In genomic region chr5:77032635-77033034, GRCh38 we compare ENCODE assay signal across 17 cellular contexts.
"Had no signal": no experiment of that assay in that cellular context is flagged by ENCODE, and none has a peak within 500 bp of the region (broad histone marks: within the 10 kb centered on the region; RNA-seq: fewer than 3 reads in every experiment).

No MANE protein-coding gene starts in this region.

- H3K27me3 Mint-ChIP-seq: activated CD4-positive, alpha-beta T cell treated with anti-CD3 and anti-CD28 coated beads, Interleukin-2, amount 10 ng/mL, durations not matched to agents 24 days and 14 days; activated naive CD8-positive, alpha-beta T cell treated with anti-CD3 and anti-CD28 coated beads, Interleukin-2, amount 50 U/mL, for 24 hours; dendritic cell treated with granulocyte-macrophage colony-stimulating factor and Interleukin-4, amounts not matched to agents 40 ng/mL and 50 ng/mL, for 4 days; effector memory CD8-positive, alpha-beta T cell; stimulated activated naive CD8-positive, alpha-beta T cell treated with anti-CD3 and anti-CD28 coated beads, Interleukin-15, amount 100 ng/mL, for 72 hours had no signal

- ATAC-seq: activated naive CD8-positive, alpha-beta T cell treated with anti-CD3 and anti-CD28 coated beads, Interleukin-2, amount 50 U/mL, for 24 hours; effector memory CD8-positive, alpha-beta T cell; stimulated activated naive CD8-positive, alpha-beta T cell treated with anti-CD3 and anti-CD28 coated beads, Interleukin-15, amount 100 ng/mL, for 72 hours had no signal

- H3K4me3 Mint-ChIP-seq: dendritic cell treated with granulocyte-macrophage colony-stimulating factor and Interleukin-4, amounts not matched to agents 40 ng/mL and 50 ng/mL, for 4 days had no signal

- H3K36me3 ChIP-seq: breast epithelium had no signal

- DNase-seq: activated CD4-positive, alpha-beta T cell treated with anti-CD3 and anti-CD28 coated beads, Interleukin-2, amount 10 ng/mL, durations not matched to agents 24 days and 14 days; activated CD4-positive, CD25-positive, alpha-beta regulatory T cell; activated naive CD4-positive, alpha-beta T cell treated with anti-CD3 and anti-CD28 coated beads for 36 hours; activated naive CD8-positive, alpha-beta T cell treated with anti-CD3 and anti-CD28 coated beads, Interleukin-2, amount 50 U/mL, for 24 hours; activated T-cell treated with anti-CD3 and anti-CD28 coated beads for 4 hours; aorta; cerebellar nuclear complex; effector memory CD8-positive, alpha-beta T cell; head of caudate nucleus; immature natural killer cell; stimulated activated CD4-positive, alpha-beta T cell treated with anti-CD3 and anti-CD28 coated beads, Interleukin-1b, Interleukin-23, amount 100 ng/mL, for 48 hours; stimulated activated naive CD8-positive, alpha-beta T cell treated with anti-CD3 and anti-CD28 coated beads, Interleukin-15, amount 100 ng/mL, for 72 hours; upper lobe of left lung had no signal

- H3K4me1 ChIP-seq: breast epithelium had no signal

- H3K27me3 ChIP-seq: breast epithelium, upper lobe of left lung had no signal

- H3K27ac ChIP-seq: breast epithelium, upper lobe of left lung had no signal

- H3K9me3 ChIP-seq: breast epithelium had no signal

- FAIRE-seq: frontal cortex had no signal

- H3K27ac Mint-ChIP-seq: activated CD4-positive, alpha-beta T cell treated with anti-CD3 and anti-CD28 coated beads, Interleukin-2, amount 10 ng/mL, durations not matched to agents 24 days and 14 days; activated naive CD4-positive, alpha-beta T cell treated with anti-CD3 and anti-CD28 coated beads for 36 hours; activated naive CD8-positive, alpha-beta T cell treated with anti-CD3 and anti-CD28 coated beads, Interleukin-2, amount 50 U/mL, for 24 hours; dendritic cell treated with granulocyte-macrophage colony-stimulating factor and Interleukin-4, amounts not matched to agents 40 ng/mL and 50 ng/mL, for 4 days; stimulated activated naive CD8-positive, alpha-beta T cell treated with anti-CD3 and anti-CD28 coated beads, Interleukin-15, amount 100 ng/mL, for 72 hours; T-helper 2 cell treated with Interferon-gamma antibody and Interleukin-4, amounts not matched to agents 5 μg/mL and 100 μg/mL, for 36 hours had no signal

- H3K4me3 ChIP-seq: breast epithelium, upper lobe of left lung had no signal
